ENCODE assay signal across 8 cellular contexts in the genomic region with DNA sequence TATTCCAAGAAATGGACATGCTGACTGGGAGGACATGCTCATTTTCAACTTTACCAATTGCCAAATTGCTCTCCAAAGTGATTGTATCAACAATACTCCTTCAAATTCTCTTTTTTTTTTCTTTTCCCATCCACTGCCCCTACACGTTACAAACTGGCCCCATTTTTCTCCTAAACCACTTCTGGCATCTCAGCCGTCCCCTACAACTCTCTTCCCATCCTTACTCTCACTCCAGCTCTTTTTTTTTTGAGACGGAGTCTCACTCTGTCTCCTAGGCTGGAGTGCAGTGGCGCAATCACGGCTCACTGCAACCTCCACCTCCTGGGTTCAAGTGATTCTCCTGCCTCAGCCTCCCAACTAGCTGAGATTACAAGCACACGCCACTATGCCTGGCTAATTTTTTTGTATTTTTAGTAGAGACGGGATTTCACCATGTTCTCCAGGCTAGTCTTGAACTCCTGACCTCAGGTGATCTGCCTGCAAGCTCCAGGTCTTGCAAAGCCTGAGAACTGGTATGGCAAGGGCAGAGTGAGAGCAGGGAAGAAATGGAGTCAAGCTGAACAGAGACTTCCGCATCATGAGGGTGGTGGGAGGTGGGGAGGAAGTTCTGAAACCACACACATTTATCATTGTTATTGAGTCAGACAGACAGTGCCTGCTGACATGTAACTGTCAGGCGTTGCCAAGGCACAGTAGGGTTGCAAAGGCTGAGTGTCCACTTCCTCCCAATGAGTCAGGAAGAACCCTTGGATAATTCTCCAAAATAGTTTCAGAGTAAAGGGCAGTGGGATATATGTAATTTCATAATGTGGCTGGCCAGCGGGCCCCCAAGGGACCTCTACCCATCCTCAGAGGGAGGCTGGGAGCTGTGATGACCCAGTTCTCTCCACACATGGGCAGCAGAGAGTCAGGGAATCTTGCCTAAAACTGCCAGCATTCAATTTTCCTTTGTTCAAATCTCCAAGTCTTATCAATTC. TPM values are rescaled to one million over a fixed set of nuclear protein-coding genes. Genes with fewer than 3 reads are reported as not detected.
A peak's percentile ranks its signal among the peaks of the same experiment; 100 is the strongest.
DNase-seq lines count a peak whose midpoint lies in the region; ATAC-seq and TF ChIP-seq lines count a peak whose summit lies in the region.

No MANE protein-coding gene starts in this region.

- no peaks in the 10 kb centered on the region for H3K36me3 Mint-ChIP-seq in HFFc6 (ENCODE audit: low read depth)
- no peaks in the 10 kb centered on the region for H3K36me3 Mint-ChIP-seq in activated T-helper 2 cell treated with anti-CD3 and anti-CD28 coated beads, Interferon-gamma antibody, Interleukin-2, Interleukin-4, amounts not matched to agents 10 μg/mL and 5 μg/mL and 100 μg/mL, durations not matched to agents 14 hours and 24 hours and 36 hours (ENCODE audit: low read depth)

- TF ChIP-seq CTCF in HFFc6 (IDR thresholded peaks at IDR 0.05) = peak; percentile 61

- H3K27ac Mint-ChIP-seq in HFFc6 = peak overlapping the region; percentile 85
- peak overlapping the region; percentile 94 for H3K27ac Mint-ChIP-seq in activated T-helper 2 cell treated with anti-CD3 and anti-CD28 coated beads, Interferon-gamma antibody, Interleukin-2, Interleukin-4, amounts not matched to agents 10 μg/mL and 5 μg/mL and 100 μg/mL, durations not matched to agents 14 hours and 24 hours and 36 hours

- peak; percentile 75 to 78 for ATAC-seq in left cardiac atrium

- H3K4me1 Mint-ChIP-seq in HFFc6 (ENCODE audit: low read depth) = peaks cover 26% of the 10 kb centered on the region
- peaks cover 24% of the 10 kb centered on the region for H3K4me1 Mint-ChIP-seq in activated T-helper 2 cell treated with anti-CD3 and anti-CD28 coated beads, Interferon-gamma antibody, Interleukin-2, Interleukin-4, amounts not matched to agents 10 μg/mL and 5 μg/mL and 100 μg/mL, durations not matched to agents 14 hours and 24 hours and 36 hours (ENCODE audit: low read depth)

- no peaks in the 10 kb centered on the region; the same call in 1 of the 2 replicates for H3K27me3 Mint-ChIP-seq in HFFc6 (ENCODE audit: insufficient read depth)
- no peaks in the 10 kb centered on the region for H3K27me3 Mint-ChIP-seq in activated T-helper 2 cell treated with anti-CD3 and anti-CD28 coated beads, Interferon-gamma antibody, Interleukin-2, Interleukin-4, amounts not matched to agents 10 μg/mL and 5 μg/mL and 100 μg/mL, durations not matched to agents 14 hours and 24 hours and 36 hours (ENCODE audit: low read depth)

- DNase-seq in COLO829 (ENCODE audit: low spot score) (peak; percentile 88), HFFc6 (peak; percentile 77), SIG-M5 (lab: John Stamatoyannopoulos, UW) (peak; percentile 87), left cardiac atrium (peak; percentile 39), NCI-H2029 treated with DMSO at 0.1 percent for 48 hours (lab: John Stamatoyannopoulos, UW) (no peak), NCI-H2171 treated with DMSO at 0.1 percent for 48 hours (lab: John Stamatoyannopoulos, UW) (no peak)
- DNase-seq in activated T-helper 2 cell treated with anti-CD3 and anti-CD28 coated beads, Interferon-gamma antibody, Interleukin-2, Interleukin-4, amounts not matched to agents 10 μg/mL and 5 μg/mL and 100 μg/mL, durations not matched to agents 14 hours and 24 hours and 36 hours (ENCODE audit: low spot score) = peak; percentile 75
- DNase-seq in stimulated activated CD4-positive, alpha-beta T cell treated with anti-CD3 and anti-CD28 coated beads, Interleukin-2, amount 100 ng/mL, for 4 hours (ENCODE audit: low read depth) = peak; percentile 59

- intact Hi-C loops in activated T-helper 2 cell treated with anti-CD3 and anti-CD28 coated beads, Interferon-gamma antibody, Interleukin-2, Interleukin-4, amounts not matched to agents 10 μg/mL and 5 μg/mL and 100 μg/mL, durations not matched to agents 14 hours and 24 hours and 36 hours (cut with micrococcal nuclease) = no loop called here
- intact Hi-C loops in left cardiac atrium (cut with DNase I) = no loop called here

- H3K9me3 Mint-ChIP-seq in HFFc6 = no peaks in the 10 kb centered on the region
- H3K9me3 Mint-ChIP-seq in activated T-helper 2 cell treated with anti-CD3 and anti-CD28 coated beads, Interferon-gamma antibody, Interleukin-2, Interleukin-4, amounts not matched to agents 10 μg/mL and 5 μg/mL and 100 μg/mL, durations not matched to agents 14 hours and 24 hours and 36 hours = no peaks in the 10 kb centered on the region

- peak overlapping the region; percentile 17 for H3K4me3 Mint-ChIP-seq in HFFc6
- peak overlapping the region; percentile 7 for H3K4me3 Mint-ChIP-seq in activated T-helper 2 cell treated with anti-CD3 and anti-CD28 coated beads, Interferon-gamma antibody, Interleukin-2, Interleukin-4, amounts not matched to agents 10 μg/mL and 5 μg/mL and 100 μg/mL, durations not matched to agents 14 hours and 24 hours and 36 hours (ENCODE audit: low read depth)

RNA-seq across cellular contexts. Expression of a gene that starts 17.4 kb away (rescaled TPM):
- total RNA-seq in HFFc6 (2021; fragmentation: NEBNext Ultra II Directional; extraction: Animal tissue kit (Norgen Biotek cat#: 25700)) = not detected
- total RNA-seq in activated T-helper 2 cell treated with anti-CD3 and anti-CD28 coated beads, Interferon-gamma antibody, Interleukin-2, Interleukin-4, amounts not matched to agents 10 μg/mL and 5 μg/mL and 100 μg/mL, durations not matched to agents 14 hours and 24 hours and 36 hours = not detected in 2 replicates
- not detected for total RNA-seq in left cardiac atrium

RNA-seq across cellular contexts. Expression of a gene that starts 33.6 kb away (rescaled TPM):
- 100 to 1,000 TPM; 273 to 298 (median 280) TPM for total RNA-seq in HFFc6 (2021; fragmentation: NEBNext Ultra II Directional; extraction: Animal tissue kit (Norgen Biotek cat#: 25700))
- total RNA-seq in activated T-helper 2 cell treated with anti-CD3 and anti-CD28 coated beads, Interferon-gamma antibody, Interleukin-2, Interleukin-4, amounts not matched to agents 10 μg/mL and 5 μg/mL and 100 μg/mL, durations not matched to agents 14 hours and 24 hours and 36 hours = 342 and 350 TPM in 2 replicates
- total RNA-seq in left cardiac atrium = 100 to 1,000 TPM; 149 to 170 TPM

RNA-seq across cellular contexts. Expression of a gene that starts 42.0 kb away (rescaled TPM):
- total RNA-seq in HFFc6 (2021; fragmentation: NEBNext Ultra II Directional; extraction: Animal tissue kit (Norgen Biotek cat#: 25700)) = not detected
- not detected in 2 replicates for total RNA-seq in activated T-helper 2 cell treated with anti-CD3 and anti-CD28 coated beads, Interferon-gamma antibody, Interleukin-2, Interleukin-4, amounts not matched to agents 10 μg/mL and 5 μg/mL and 100 μg/mL, durations not matched to agents 14 hours and 24 hours and 36 hours
- total RNA-seq in left cardiac atrium = not detected

Comparison
In these comparisons a context has a peak if more than half of its experiments do, and no peak if none do; other contexts are left out.
1. DNase-seq: peak in COLO829 (single experiment), HFFc6 (single experiment), SIG-M5 (single experiment), activated T-helper 2 cell treated with anti-CD3 and anti-CD28 coated beads, Interferon-gamma antibody, Interleukin-2, Interleukin-4, amounts not matched to agents 10 μg/mL and 5 μg/mL and 100 μg/mL, durations not matched to agents 14 hours and 24 hours and 36 hours (single experiment), left cardiac atrium (single experiment) and stimulated activated CD4-positive, alpha-beta T cell treated with anti-CD3 and anti-CD28 coated beads, Interleukin-2, amount 100 ng/mL, for 4 hours (single experiment); none in NCI-H2029 treated with DMSO at 0.1 percent for 48 hours (single experiment) and NCI-H2171 treated with DMSO at 0.1 percent for 48 hours (single experiment).